Comparison of ENCODE assay signal across 16 cellular contexts in the genomic region with DNA sequence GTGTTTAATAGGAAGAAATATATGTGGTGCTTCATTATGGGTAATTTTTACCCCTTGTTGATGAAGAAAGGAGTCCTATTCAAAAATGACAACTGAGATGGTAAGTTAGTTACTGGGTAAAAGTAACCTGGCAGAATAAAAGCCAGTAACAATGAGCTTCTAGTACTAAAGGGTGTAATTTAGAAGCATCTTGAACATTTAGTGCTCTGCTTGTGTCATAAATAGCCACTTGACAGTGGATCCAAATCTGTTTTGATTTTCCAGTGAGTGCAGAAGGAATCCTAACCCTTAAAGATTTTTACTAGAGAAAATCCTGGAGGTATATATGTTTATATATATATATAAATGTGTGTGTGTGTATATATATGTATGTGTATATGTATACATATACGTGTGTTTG.
"Had no signal": no experiment of that assay in that cellular context is flagged by ENCODE, and none has a peak within 500 bp of the region (broad histone marks: within the 10 kb centered on the region; RNA-seq: fewer than 3 reads in every experiment).

No MANE protein-coding gene starts in this region.

- H3K27me3 ChIP-seq: left lung, sigmoid colon, testis had no signal

- DNase-seq: effector memory CD4-positive, alpha-beta T cell; left lung; mesenchymal stem cell; naive thymus-derived CD4-positive, alpha-beta T cell; nephron progenitor cell; psoas muscle; retina; sigmoid colon; stimulated activated CD4-positive, alpha-beta T cell treated with anti-CD3 and anti-CD28 coated beads, Interleukin-2, amount 100 ng/mL, for 24 hours; stimulated activated CD4-positive, alpha-beta T cell treated with anti-CD3 and anti-CD28 coated beads, Interleukin-4, amount 100 ng/mL, for 4 hours; stimulated activated naive B cell treated with anti-CD40 and anti-IgM and Interleukin-4, amounts not matched to agents 10 μg/mL and 1 μg/mL and 100 μg/mL, for 72 hours; stimulated activated naive CD8-positive, alpha-beta T cell treated with anti-CD3 and anti-CD28 coated beads, Interleukin-15, amount 100 ng/mL, for 72 hours; testis had no signal

- H3K4me3 ChIP-seq: left lung, lung, psoas muscle, sigmoid colon, skin epidermis, testis had no signal

- ATAC-seq: esophagus mucosa; left lung; naive thymus-derived CD4-positive, alpha-beta T cell; psoas muscle; stimulated activated naive B cell treated with anti-CD40 and anti-IgM and Interleukin-4, amounts not matched to agents 10 μg/mL and 1 μg/mL and 100 μg/mL, for 72 hours; stimulated activated naive CD8-positive, alpha-beta T cell treated with anti-CD3 and anti-CD28 coated beads, Interleukin-15, amount 100 ng/mL, for 72 hours had no signal

- H3K9me3 ChIP-seq: left lung, psoas muscle, sigmoid colon, testis had no signal

- H3K36me3 ChIP-seq: sigmoid colon had no signal

- H3K27ac ChIP-seq: left lung, psoas muscle, skin epidermis had no signal
